ENCODE assay signal across 8 cellular contexts in the genomic region with DNA sequence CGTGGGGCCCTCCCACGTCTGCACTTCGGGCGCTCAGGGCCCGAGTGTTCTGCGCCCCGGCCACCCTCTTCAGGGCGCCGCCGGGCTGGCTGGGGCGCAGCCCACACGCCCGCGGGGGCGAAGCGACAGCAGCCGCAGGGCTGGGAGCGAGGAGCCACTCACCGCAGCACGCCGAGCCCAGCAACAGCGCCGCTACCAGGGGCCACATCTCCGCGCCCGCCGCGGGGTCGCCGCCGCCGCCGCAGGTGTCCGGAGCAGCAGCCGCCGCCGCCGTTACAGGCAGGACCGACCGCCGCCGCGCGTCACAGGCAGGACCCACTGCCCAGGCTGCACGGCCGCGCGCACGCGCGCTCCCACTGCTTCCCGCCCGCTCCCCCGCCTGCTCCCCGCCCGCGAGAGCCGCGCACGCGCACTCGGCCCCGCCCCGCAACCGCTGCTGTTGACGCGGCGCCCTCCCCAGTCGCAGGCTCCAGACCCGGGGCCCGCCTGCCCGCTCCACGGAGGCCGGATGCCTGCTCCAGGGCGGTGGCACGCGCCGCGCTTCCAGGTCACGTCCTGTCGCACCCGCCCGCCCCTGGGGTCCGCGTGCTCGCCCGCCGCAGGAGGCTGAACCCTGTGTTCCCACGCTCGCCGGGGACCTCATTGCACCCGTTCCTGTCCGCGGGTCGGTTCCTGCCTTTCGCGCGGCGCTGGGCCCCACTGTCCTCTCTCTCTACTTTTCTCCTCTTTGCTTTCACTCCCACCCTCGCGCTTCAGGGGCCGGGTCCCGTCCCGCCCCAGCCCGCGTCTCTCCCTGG. TPM values are rescaled to one million over a fixed set of nuclear protein-coding genes. Genes with fewer than 3 reads are reported as not detected.
DNase-seq lines count a peak whose midpoint lies in the region; ATAC-seq, FAIRE-seq and TF ChIP-seq lines count a peak whose summit lies in the region.

A gene (minus strand): TSS at position 331 of the 797 bp plus-strand sequence. CDS start 123 bp downstream, at position 208.

- H3K27me3 ChIP-seq in WERI-Rb-1 (ENCODE audit: insufficient read depth, low read depth, severe bottlenecking): no peaks in the 10 kb centered on the region
- H3K27me3 ChIP-seq in skeletal muscle tissue (ENCODE audit: control insufficient read depth in 3 of 3, insufficient read depth in 3 of 3, low read length in 3 of 3): no peaks in the 10 kb centered on the region

- TF ChIP-seq CTCF in A549 (IDR thresholded peaks at IDR 0.05): no peak
- TF ChIP-seq CTCF in WERI-Rb-1 (IDR thresholded peaks at IDR 0.05; ENCODE audit: low read depth, low read length): no peak

- H3K36me3 ChIP-seq in WERI-Rb-1: no peaks in the 10 kb centered on the region
- H3K36me3 ChIP-seq in skeletal muscle tissue (ENCODE audit: control insufficient read depth in 3 of 3, insufficient read depth in 3 of 3, low read length in 3 of 3): no peaks in the 10 kb centered on the region

- peak within 1 kb of the TSS; percentile 99 for H3K4me2 ChIP-seq in A549

- no peaks in the 10 kb centered on the region for H3K9me3 ChIP-seq in A549
- peaks cover 4% of the 10 kb centered on the region for H3K9me3 ChIP-seq in WERI-Rb-1 (ENCODE audit: severe bottlenecking)
- peaks cover 2% of the 10 kb centered on the region for H3K9me3 ChIP-seq in iPS-18c (ENCODE audit: control insufficient read depth, insufficient read depth, low read length)
- no peaks in the 10 kb centered on the region for H3K9me3 ChIP-seq in skeletal muscle tissue (ENCODE audit: control insufficient read depth in 3 of 3, low read length in 3 of 3)

- peak in 1 of 2 experiments; percentile 21; a peak in 1 of 5 replicates for TF ChIP-seq RAD21 in A549 (conservative IDR thresholded peaks at IDR 0.05 in 1 of 2, IDR thresholded peaks at IDR 0.05 in 1 of 2)

- TF ChIP-seq EP300 in A549 (IDR thresholded peaks at IDR 0.05): no peak

- in situ Hi-C loops in T47D (cut with HindIII; ENCODE audit: low pct_unique_long_range_greater_than_20kb, low sequenced_read_pairs): no loop called here

- peak within 1 kb of the TSS; percentile 81 for H3K4me3 ChIP-seq in A549
- H3K4me3 ChIP-seq in WERI-Rb-1 (ENCODE audit: low read depth, low read length): peak within 1 kb of the TSS; percentile 96
- H3K4me3 ChIP-seq in iPS-18c (ENCODE audit: insufficient read depth, low read depth, low read length): peak within 1 kb of the TSS; percentile 83
- H3K4me3 ChIP-seq in skeletal muscle tissue (ENCODE audit: low read length in 3 of 3): peak within 1 kb of the TSS; percentile 91 to 97 (median 93)

- peak; percentile 77 for TF ChIP-seq POLR2A in A549 (IDR thresholded peaks at IDR 0.05; ENCODE audit: low read length)

- H3K4me1 ChIP-seq in A549 (peaks cover 11% of the 10 kb centered on the region; the same call in 2 of the 3 replicates), skeletal muscle tissue (ENCODE audit: control insufficient read depth in 3 of 3, insufficient read depth in 3 of 3, low read length in 3 of 3) (peaks cover 2 to 8% (median 6%) of the 10 kb centered on the region in 3 donors)

- ATAC-seq in A549 (peak; percentile 83 to 90), GM18867 (IDR thresholded peaks at IDR 0.05; ENCODE audit: unreplicated experiment) (peak; percentile 75), HG03103 (IDR thresholded peaks at IDR 0.05; ENCODE audit: low read depth, unreplicated experiment) (peak; percentile 63)

- DNase-seq in A549 (ENCODE audit: low read depth in 1 of 2, low spot score in 1 of 2): peak; percentile 86 to 91
- DNase-seq in NCI-H2171 treated with DMSO at 0.1 percent for 48 hours (lab: John Stamatoyannopoulos, UW): peak; percentile 89
- DNase-seq in WERI-Rb-1: peak; percentile 94
- DNase-seq in T47D (ENCODE audit: low read depth in 1 of 2, low spot score in 1 of 2): peak; percentile 92 to 96

- CTCF ChIA-PET in A549 (lab: Yijun Ruan, JAX): no interaction called here

- POLR2A ChIA-PET in A549 (lab: Yijun Ruan, JAX): no interaction called here

- H3K9ac ChIP-seq in skeletal muscle tissue (ENCODE audit: low read depth in 1 of 3, low read length in 3 of 3): peak within 1 kb of the TSS; percentile 85 to 90 (median 89)

- peak within 1 kb of the TSS; percentile 86 to 94 for H3K27ac ChIP-seq in A549
- peak within 1 kb of the TSS; percentile 62 for H3K27ac ChIP-seq in WERI-Rb-1
- peak within 1 kb of the TSS; percentile 77 for H3K27ac ChIP-seq in skeletal muscle tissue (ENCODE audit: low read depth, low read length)

- under 1% methylated on average over 28 of the region's 106 CpGs for WGBS in A549 (ENCODE audit: missing lambda C conversion rate)

- no peak for FAIRE-seq in A549 (lab: Jason Lieb, UNC)

TF ChIP-seq in A549, 52 proteins besides CTCF, POLR2A, EP300 and RAD21:
- TF ChIP-seq PHF8 (IDR thresholded peaks at IDR 0.05; ENCODE audit: borderline replicate concordance, low read depth) (peak; percentile 76), HOXB13 (CRISPR knock-in tag; IDR thresholded peaks at IDR 0.05; ENCODE audit: low read depth) (no peak), TFCP2L1 (CRISPR knock-in tag; IDR thresholded peaks at IDR 0.05) (no peak), GATA3 (IDR thresholded peaks at IDR 0.05; ENCODE audit: borderline replicate concordance) (no peak), CHD4 (IDR thresholded peaks at IDR 0.05; ENCODE audit: borderline replicate concordance) (no peak), HOXB5 (CRISPR knock-in tag; IDR thresholded peaks at IDR 0.05) (no peak), SMC3 (IDR thresholded peaks at IDR 0.05) (no peak; the same call in 2 of the 3 replicates), TP53 (CRISPR knock-in tag; IDR thresholded peaks at IDR 0.05) (no peak), JUNB (IDR thresholded peaks at IDR 0.05) (no peak), KDM1A (IDR thresholded peaks at IDR 0.05; ENCODE audit: low read depth) (no peak), FOSL2 (IDR thresholded peaks at IDR 0.05) (no peak), FOSL2 (CRISPR knock-in tag; IDR thresholded peaks at IDR 0.05) (no peak; the same call in 1 of the 2 replicates), HEYL (CRISPR knock-in tag; IDR thresholded peaks at IDR 0.05) (no peak), ZNF302 (CRISPR knock-in tag; IDR thresholded peaks at IDR 0.05) (no peak), BHLHE40 (IDR thresholded peaks at IDR 0.05; ENCODE audit: low read depth, low read length) (no peak), JUN (IDR thresholded peaks at IDR 0.05) (peak in 1 of 2 experiments; percentile 53; a peak in 1 of 5 replicates), SREBF2 (IDR thresholded peaks at IDR 0.05) (no peak), FOXS1 (CRISPR knock-in tag; IDR thresholded peaks at IDR 0.05) (no peak), RFX5 (IDR thresholded peaks at IDR 0.05) (no peak), RARB (CRISPR knock-in tag; IDR thresholded peaks at IDR 0.05) (no peak), RCOR1 (IDR thresholded peaks at IDR 0.05; ENCODE audit: low read depth, low read length) (no peak), CBX2 (IDR thresholded peaks at IDR 0.05; ENCODE audit: borderline replicate concordance, low read depth) (no peak), MAFK (IDR thresholded peaks at IDR 0.05; ENCODE audit: partially characterized antibody) (no peak)
- TF ChIP-seq, protein P1, sequence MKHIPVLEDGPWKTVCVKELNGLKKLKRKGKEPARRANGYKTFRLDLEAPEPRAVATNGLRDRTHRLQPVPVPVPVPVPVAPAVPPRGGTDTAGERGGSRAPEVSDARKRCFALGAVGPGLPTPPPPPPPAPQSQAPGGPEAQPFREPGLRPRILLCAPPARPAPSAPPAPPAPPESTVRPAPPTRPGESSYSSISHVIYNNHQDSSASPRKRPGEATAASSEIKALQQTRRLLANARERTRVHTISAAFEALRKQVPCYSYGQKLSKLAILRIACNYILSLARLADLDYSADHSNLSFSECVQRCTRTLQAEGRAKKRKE (CRISPR knock-in tag; IDR thresholded peaks at IDR 0.05; ENCODE audit: low read depth): no peak; the same call in 1 of the 2 replicates
- TF ChIP-seq, protein P2, sequence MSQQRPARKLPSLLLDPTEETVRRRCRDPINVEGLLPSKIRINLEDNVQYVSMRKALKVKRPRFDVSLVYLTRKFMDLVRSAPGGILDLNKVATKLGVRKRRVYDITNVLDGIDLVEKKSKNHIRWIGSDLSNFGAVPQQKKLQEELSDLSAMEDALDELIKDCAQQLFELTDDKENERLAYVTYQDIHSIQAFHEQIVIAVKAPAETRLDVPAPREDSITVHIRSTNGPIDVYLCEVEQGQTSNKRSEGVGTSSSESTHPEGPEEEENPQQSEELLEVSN (IDR thresholded peaks at IDR 0.05; ENCODE audit: borderline replicate concordance, low read depth): peak; percentile 80; the same call in 1 of the 2 replicates
- TF ChIP-seq, protein P3, sequence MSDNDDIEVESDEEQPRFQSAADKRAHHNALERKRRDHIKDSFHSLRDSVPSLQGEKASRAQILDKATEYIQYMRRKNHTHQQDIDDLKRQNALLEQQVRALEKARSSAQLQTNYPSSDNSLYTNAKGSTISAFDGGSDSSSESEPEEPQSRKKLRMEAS (IDR thresholded peaks at IDR 0.05): peak; percentile 78
- TF ChIP-seq, protein P4, sequence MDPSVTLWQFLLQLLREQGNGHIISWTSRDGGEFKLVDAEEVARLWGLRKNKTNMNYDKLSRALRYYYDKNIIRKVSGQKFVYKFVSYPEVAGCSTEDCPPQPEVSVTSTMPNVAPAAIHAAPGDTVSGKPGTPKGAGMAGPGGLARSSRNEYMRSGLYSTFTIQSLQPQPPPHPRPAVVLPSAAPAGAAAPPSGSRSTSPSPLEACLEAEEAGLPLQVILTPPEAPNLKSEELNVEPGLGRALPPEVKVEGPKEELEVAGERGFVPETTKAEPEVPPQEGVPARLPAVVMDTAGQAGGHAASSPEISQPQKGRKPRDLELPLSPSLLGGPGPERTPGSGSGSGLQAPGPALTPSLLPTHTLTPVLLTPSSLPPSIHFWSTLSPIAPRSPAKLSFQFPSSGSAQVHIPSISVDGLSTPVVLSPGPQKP (IDR thresholded peaks at IDR 0.05; ENCODE audit: low read depth, low read length): no peak

RNA-seq across cellular contexts. Expression of the gene that starts here (rescaled TPM):
- polyA plus RNA-seq in A549 (2011; rRNA removed): 26.1 and 31.0 TPM in 2 replicates
- 11.8 and 12.6 TPM in 2 replicates for polyA plus RNA-seq in A549 (2012; cell fraction: cytosol; rRNA removed)
- 7.1 and 13.5 TPM in 2 replicates for polyA plus RNA-seq in A549 (2012; cell fraction: nucleus; rRNA removed)
- 34.6 to 35.9 TPM (median 35.3 TPM) in 3 replicates for polyA plus RNA-seq in A549 (2017; fragmentation: RNase III; extraction: RNeasy Plus Mini Kit Qiagen cat#74134 plus additional on column Dnase treatment)
- 11.2 and 14.4 TPM in 2 replicates for polyA minus RNA-seq in A549 (2011; rRNA and poly(A)+ RNA removed)
- 52.7 TPM for total RNA-seq in skeletal muscle tissue

Comparison
In these comparisons a context has a peak if more than half of its experiments do, and no peak if none do; other contexts are left out.
1. Peak in every context shown above with its lines: DNase-seq, ATAC-seq, H3K4me3 ChIP-seq and H3K27ac ChIP-seq.